19 cellular contexts compared by ENCODE assay signal in genomic region chr4:23290656-23291055, GRCh38.
A peak's percentile ranks its signal among the peaks of the same experiment; 100 is the strongest.
DNase-seq lines count a peak whose midpoint lies in the region; ATAC-seq and TF ChIP-seq lines count a peak whose summit lies in the region.
"Had no signal": no experiment of that assay in that cellular context is flagged by ENCODE, and none has a peak within 500 bp of the region (broad histone marks: within the 10 kb centered on the region; RNA-seq: fewer than 3 reads in every experiment).

No MANE protein-coding gene starts in this region.

- H3F3A ChIP-seq in GM23338 (replicated peaks; ENCODE audit: low read depth) (no peaks in the 10 kb centered on the region), PC-3 (ENCODE audit: low read length, unreplicated experiment) (no peaks in the 10 kb centered on the region)

- intact Hi-C loops in PC-3 (cut with micrococcal nuclease): no loop called here
- intact Hi-C loops in psoas muscle (cut with DNase I): loop anchor here in 1 of 2 donors (5.0 kb wide), 1 partner anchor 42 kb away; no protein-coding TSS in a partner anchor
- intact Hi-C loops in Right ventricle myocardium superior (cut with DNase I): no loop called here
- intact Hi-C loops in left ventricle myocardium inferior (cut with micrococcal nuclease): no loop called here
- intact Hi-C loops in right cardiac atrium (cut with DNase I): no loop called here

- POLR2A ChIA-PET in PC-3 (lab: Charles Lee; ENCODE audit: unreplicated experiment): no interaction called here

- H4K20me1 ChIP-seq in GM23338 (replicated peaks; ENCODE audit: insufficient read depth) (no peaks in the 10 kb centered on the region), PC-3 (ENCODE audit: low read length) (no peaks in the 10 kb centered on the region)

- TF ChIP-seq CTCF in GM23338 (conservative IDR thresholded peaks at IDR 0.05; ENCODE audit: low read depth in 2 of 2) (no peak), PC-3 (conservative IDR thresholded peaks at IDR 0.05; ENCODE audit: low read depth, low read length) (no peak), endothelial cell (IDR thresholded peaks at IDR 0.05; ENCODE audit: unreplicated experiment) (no peak), psoas muscle (IDR thresholded peaks at IDR 0.05) (no peak), left ventricle myocardium inferior (IDR thresholded peaks at IDR 0.05; ENCODE audit: borderline replicate concordance) (no peak)

- peak overlapping the region; percentile 29; the same call in 1 of the 2 replicates for H2AFZ ChIP-seq in GM23338
- H2AFZ ChIP-seq in PC-3 (ENCODE audit: low read length): no peak overlapping the region

- 39 to 59% (median 52%) methylated on average over 3 of the region's 3 CpGs for WGBS in psoas muscle, 3 donors
- 64% methylated on average over 3 of the region's 3 CpGs for WGBS in right cardiac atrium

- BruUV-seq in PC-3 (replicated peaks; lab: Mats Ljungman, UMichigan): no TSS peak

- no peaks in the 10 kb centered on the region for H3K27me3 ChIP-seq in GM23338 (ENCODE audit: insufficient read depth)
- no peaks in the 10 kb centered on the region for H3K27me3 ChIP-seq in PC-3 (ENCODE audit: low read length)
- no peaks in the 10 kb centered on the region for H3K27me3 ChIP-seq in psoas muscle (ENCODE audit: insufficient read depth in 3 of 3, low read length in 2 of 3)
- no peaks in the 10 kb centered on the region for H3K27me3 ChIP-seq in left ventricle myocardium inferior (ENCODE audit: low read depth)
- no peaks in the 10 kb centered on the region for H3K27me3 ChIP-seq in right cardiac atrium (ENCODE audit: control insufficient read depth, insufficient read depth)
- H3K27me3 ChIP-seq: esophagus muscularis mucosa, testis had no signal

- peak overlapping the region; percentile 68; the same call in 1 of the 2 replicates for H3K27ac Mint-ChIP-seq in GM23338
- H3K27ac Mint-ChIP-seq in endothelial cell (ENCODE audit: unreplicated experiment): peak overlapping the region; percentile 77
- H3K27ac Mint-ChIP-seq: activated CD8-positive, alpha-beta T cell treated with anti-CD3 and anti-CD28 coated beads for 36 hours; activated naive CD8-positive, alpha-beta T cell treated with anti-CD3 and anti-CD28 coated beads for 36 hours had no signal

- H3K4me1 ChIP-seq in GM23338 (ENCODE audit: insufficient read depth): no peaks in the 10 kb centered on the region
- H3K4me1 ChIP-seq in PC-3 (ENCODE audit: insufficient read depth, low read length): no peaks in the 10 kb centered on the region; the same call in 1 of the 2 replicates
- peaks cover 11% of the 10 kb centered on the region for H3K4me1 ChIP-seq in psoas muscle
- H3K4me1 ChIP-seq in left ventricle myocardium inferior: no peaks in the 10 kb centered on the region
- H3K4me1 ChIP-seq in right cardiac atrium (ENCODE audit: control insufficient read depth, insufficient read depth, low read length): no peaks in the 10 kb centered on the region
- H3K4me1 ChIP-seq: lower lobe of right lung, testis had no signal

- H3K79me2 ChIP-seq in GM23338 (replicated peaks; ENCODE audit: insufficient read depth) (no peaks in the 10 kb centered on the region), PC-3 (ENCODE audit: low read length) (no peaks in the 10 kb centered on the region)

- CTCF ChIA-PET in PC-3 (lab: Charles Lee): no interaction called here

- H3K9me3 Mint-ChIP-seq in GM23338: no peaks in the 10 kb centered on the region
- H3K9me3 Mint-ChIP-seq in endothelial cell (ENCODE audit: unreplicated experiment): no peaks in the 10 kb centered on the region
- H3K9me3 Mint-ChIP-seq: activated CD8-positive, alpha-beta T cell treated with anti-CD3 and anti-CD28 coated beads for 36 hours; activated naive CD8-positive, alpha-beta T cell treated with anti-CD3 and anti-CD28 coated beads for 36 hours had no signal

- ATAC-seq in GM23338: no peak
- ATAC-seq in PC-3: peak; percentile 29; the same call in 1 of the 2 replicates
- ATAC-seq in psoas muscle: peak; percentile 91 to 95 (median 94)
- no peak for ATAC-seq in Right ventricle myocardium superior (ENCODE audit: poor library complexity)
- no peak for ATAC-seq in right cardiac atrium
- ATAC-seq: activated CD8-positive, alpha-beta T cell treated with anti-CD3 and anti-CD28 coated beads for 36 hours; lower lobe of right lung; Right ventricle myocardium inferior had no signal

- H3K36me3 Mint-ChIP-seq in GM23338 (ENCODE audit: low read depth) (no peaks in the 10 kb centered on the region), endothelial cell (ENCODE audit: low read depth, unreplicated experiment) (no peaks in the 10 kb centered on the region)
- H3K36me3 Mint-ChIP-seq: activated naive CD8-positive, alpha-beta T cell treated with anti-CD3 and anti-CD28 coated beads for 36 hours had no signal

- H3K9me2 ChIP-seq in GM23338 (ENCODE audit: insufficient read depth): no peaks in the 10 kb centered on the region; the same call in 1 of the 2 replicates
- H3K9me2 ChIP-seq in PC-3 (replicated peaks; ENCODE audit: low read length): no peaks in the 10 kb centered on the region

- DNase-seq in GM23338 (ENCODE audit: low spot score) (no peak), PC-3 (peak; percentile 56), endothelial cell (ENCODE audit: low spot score) (peak; percentile 3), psoas muscle (no peak), Right ventricle myocardium superior (no peak), left ventricle myocardium inferior (no peak), right cardiac atrium (no peak)
- DNase-seq: activated CD8-positive, alpha-beta T cell treated with anti-CD3 and anti-CD28 coated beads for 36 hours; activated naive CD8-positive, alpha-beta T cell treated with anti-CD3 and anti-CD28 coated beads for 36 hours; activated T-cell treated with anti-CD3 and anti-CD28 coated beads, Interleukin-2, amount 50 U/mL, for 48 hours; dermis blood vessel endothelial cell; DMS 273 treated with DMSO at 0.1 percent for 48 hours; head of caudate nucleus; lower lobe of right lung; NCI-H1417 treated with DMSO at 0.1 percent for 48 hours; NCI-H2227 treated with DMSO at 0.1 percent for 48 hours; testis had no signal

- H3K4me1 Mint-ChIP-seq in GM23338 (0 out of 3 replicates have a peak, but pooled peaks cover 2% of the 10 kb centered on the region), endothelial cell (ENCODE audit: unreplicated experiment) (peaks cover 15% of the 10 kb centered on the region)

- H3K27ac ChIP-seq in GM23338 (ENCODE audit: low read depth) (no peak overlapping the region), PC-3 (ENCODE audit: low read length) (no peak overlapping the region), psoas muscle (peak overlapping the region; percentile 76), left ventricle myocardium inferior (replicated peaks) (no peak overlapping the region), right cardiac atrium (ENCODE audit: low read length) (no peak overlapping the region)
- H3K27ac ChIP-seq: esophagus muscularis mucosa, lower lobe of right lung, testis had no signal

- H3K4me2 ChIP-seq in GM23338 (no peak overlapping the region), PC-3 (ENCODE audit: low read length) (no peak overlapping the region)

- H3K4me3 Mint-ChIP-seq in GM23338 (no peak overlapping the region), endothelial cell (ENCODE audit: unreplicated experiment) (no peak overlapping the region)
- H3K4me3 Mint-ChIP-seq: activated CD8-positive, alpha-beta T cell treated with anti-CD3 and anti-CD28 coated beads for 36 hours; activated naive CD8-positive, alpha-beta T cell treated with anti-CD3 and anti-CD28 coated beads for 36 hours had no signal

- H3K36me3 ChIP-seq in GM23338 (ENCODE audit: insufficient read depth) (no peaks in the 10 kb centered on the region), PC-3 (ENCODE audit: low read depth, low read length) (no peaks in the 10 kb centered on the region), psoas muscle (ENCODE audit: insufficient read depth in 1 of 2, low read depth in 1 of 2) (no peaks in the 10 kb centered on the region), left ventricle myocardium inferior (no peaks in the 10 kb centered on the region)
- H3K36me3 ChIP-seq: esophagus muscularis mucosa, lower lobe of right lung had no signal

- no peak overlapping the region for H3K9ac ChIP-seq in PC-3 (ENCODE audit: low read length)

- H3K4me3 ChIP-seq in GM23338: no peak overlapping the region
- H3K4me3 ChIP-seq in PC-3 (ENCODE audit: low read length): no peak overlapping the region
- H3K4me3 ChIP-seq in psoas muscle: peak overlapping the region; percentile 50
- H3K4me3 ChIP-seq in left ventricle myocardium inferior: no peak overlapping the region
- H3K4me3 ChIP-seq in right cardiac atrium (ENCODE audit: low read length): no peak overlapping the region
- H3K4me3 ChIP-seq: esophagus muscularis mucosa, lower lobe of right lung, testis had no signal

- H3K27me3 Mint-ChIP-seq in GM23338 (ENCODE audit: insufficient read depth, low read depth, poor library complexity): no peaks in the 10 kb centered on the region
- no peaks in the 10 kb centered on the region for H3K27me3 Mint-ChIP-seq in endothelial cell (ENCODE audit: unreplicated experiment)
- H3K27me3 Mint-ChIP-seq: activated CD8-positive, alpha-beta T cell treated with anti-CD3 and anti-CD28 coated beads for 36 hours; activated naive CD8-positive, alpha-beta T cell treated with anti-CD3 and anti-CD28 coated beads for 36 hours had no signal

- H3K9me3 ChIP-seq in PC-3 (ENCODE audit: low read length): no peaks in the 10 kb centered on the region
- H3K9me3 ChIP-seq in psoas muscle: no peaks in the 10 kb centered on the region
- no peaks in the 10 kb centered on the region for H3K9me3 ChIP-seq in left ventricle myocardium inferior (replicated peaks)
- H3K9me3 ChIP-seq in right cardiac atrium (ENCODE audit: control insufficient read depth, low read length): no peaks in the 10 kb centered on the region
- H3K9me3 ChIP-seq: esophagus muscularis mucosa, lower lobe of right lung, testis had no signal

TF ChIP-seq in GM23338, 12 proteins besides CTCF, POLR2A, EP300 and RAD21 (continues in another document):
- no peak for TF ChIP-seq ZNF331 (CRISPR knock-in tag; IDR thresholded peaks at IDR 0.05; ENCODE audit: low read depth)
- no peak for TF ChIP-seq CREB1 (CRISPR knock-in tag; IDR thresholded peaks at IDR 0.05; ENCODE audit: low read depth)
- TF ChIP-seq JUNB (IDR thresholded peaks at IDR 0.05; ENCODE audit: unreplicated experiment): no peak
- no peak for TF ChIP-seq ZNF114 (CRISPR knock-in tag; IDR thresholded peaks at IDR 0.05)
- TF ChIP-seq EZH2 (IDR thresholded peaks at IDR 0.05; ENCODE audit: low read depth, unreplicated experiment): no peak
- TF ChIP-seq EZH2phosphoT487 (IDR thresholded peaks at IDR 0.05; ENCODE audit: unreplicated experiment): no peak

Comparison
In these comparisons a context has a peak if more than half of its experiments do, and no peak if none do; other contexts are left out.
1. ATAC-seq: peak in PC-3 (single experiment) and psoas muscle (4 of 4); none in GM23338 (single experiment), Right ventricle myocardium superior (single experiment) and right cardiac atrium (0 of 2).
2. DNase-seq: peak in PC-3 (single experiment) and endothelial cell (single experiment); none in GM23338 (single experiment), psoas muscle (0 of 2), Right ventricle myocardium superior (single experiment), left ventricle myocardium inferior (single experiment) and right cardiac atrium (0 of 3).